In genomic region chr4:153530996-153531375, GRCh38 we compare ENCODE assay signal across 10 cellular contexts.
DNase-seq lines count a peak whose midpoint lies in the region; ATAC-seq and TF ChIP-seq lines count a peak whose summit lies in the region.
"Had no signal": no experiment of that assay in that cellular context is flagged by ENCODE, and none has a peak within 500 bp of the region (broad histone marks: within the 10 kb centered on the region; RNA-seq: fewer than 3 reads in every experiment).

No MANE protein-coding gene starts in this region.

- peak overlapping the region in 2 of 3 donors; percentile 92 to 97 for H3K27ac Mint-ChIP-seq in IgD-negative memory B cell
- peak overlapping the region; percentile 81 for H3K27ac Mint-ChIP-seq in central memory CD8-positive, alpha-beta T cell (ENCODE audit: low read depth)
- H3K27ac Mint-ChIP-seq in natural killer cell treated with Interleukin-12 subunit alpha and Interleukin-12 subunit beta and Interleukin-15 and Interleukin-18, amount 100 ng/mL, for 72 hours: peak overlapping the region; percentile 76 to 92

- TF ChIP-seq CTCF in GM10248 (IDR thresholded peaks at IDR 0.05; ENCODE audit: control extremely low read depth, extremely low read depth, low read depth, missing control alignments): no peak

- CTCF ChIA-PET in GM10248 (lab: Yijun Ruan, JAX): interaction anchor here (0.7 to 5.5 kb wide), 10 partner anchors 12 to 187 kb away, joined by 3 to 33 read pairs (median 6); partner anchors contain the start of gene TMEM131L

- peaks cover 67 to 79% (median 67%) of the 10 kb centered on the region in 3 donors for H3K4me1 Mint-ChIP-seq in IgD-negative memory B cell
- H3K4me1 Mint-ChIP-seq in central memory CD8-positive, alpha-beta T cell: peaks cover 81% of the 10 kb centered on the region
- peaks cover 79 to 82% of the 10 kb centered on the region in 2 donors for H3K4me1 Mint-ChIP-seq in natural killer cell treated with Interleukin-12 subunit alpha and Interleukin-12 subunit beta and Interleukin-15 and Interleukin-18, amount 100 ng/mL, for 72 hours (ENCODE audit: low read depth in 2 of 2)

- POLR2A ChIA-PET in GM10248 (lab: Yijun Ruan, JAX): interaction anchor here (1.2 kb wide), 1 partner anchor 33 kb away, joined by 3 read pairs; no protein-coding TSS in a partner anchor

- no peaks in the 10 kb centered on the region for H3K27me3 Mint-ChIP-seq in IgD-negative memory B cell
- no peaks in the 10 kb centered on the region for H3K27me3 Mint-ChIP-seq in central memory CD8-positive, alpha-beta T cell
- no peaks in the 10 kb centered on the region for H3K27me3 Mint-ChIP-seq in natural killer cell treated with Interleukin-12 subunit alpha and Interleukin-12 subunit beta and Interleukin-15 and Interleukin-18, amount 100 ng/mL, for 72 hours

- peak; percentile 38 for DNase-seq in DMS 273 (lab: John Stamatoyannopoulos, UW; ENCODE audit: unreplicated experiment)
- no peak for DNase-seq in DMS 273 treated with DMSO at 0.1 percent for 48 hours (lab: John Stamatoyannopoulos, UW)
- DNase-seq in central memory CD8-positive, alpha-beta T cell (ENCODE audit: low spot score in 2 of 2): no peak
- no peak for DNase-seq in natural killer cell treated with Interleukin-12 subunit alpha and Interleukin-12 subunit beta and Interleukin-15 and Interleukin-18, amount 100 ng/mL, for 72 hours (ENCODE audit: low spot score)
- no peak for DNase-seq in hepatic stellate cell (ENCODE audit: low spot score)
- DNase-seq in GM10248 (ENCODE audit: extremely low spot score): no peak
- DNase-seq in T-helper 9 cell: no peak
- DNase-seq: 8988T, NCI-H1436 had no signal

- no peaks in the 10 kb centered on the region for H3K9me3 Mint-ChIP-seq in IgD-negative memory B cell
- H3K9me3 Mint-ChIP-seq in central memory CD8-positive, alpha-beta T cell: no peaks in the 10 kb centered on the region
- H3K9me3 Mint-ChIP-seq in natural killer cell treated with Interleukin-12 subunit alpha and Interleukin-12 subunit beta and Interleukin-15 and Interleukin-18, amount 100 ng/mL, for 72 hours: no peaks in the 10 kb centered on the region

- H3K36me3 Mint-ChIP-seq in IgD-negative memory B cell: peaks cover 7% of the 10 kb centered on the region
- H3K36me3 Mint-ChIP-seq in central memory CD8-positive, alpha-beta T cell (ENCODE audit: insufficient read depth): peaks cover 12% of the 10 kb centered on the region
- H3K36me3 Mint-ChIP-seq in natural killer cell treated with Interleukin-12 subunit alpha and Interleukin-12 subunit beta and Interleukin-15 and Interleukin-18, amount 100 ng/mL, for 72 hours: no peaks in the 10 kb centered on the region

- ATAC-seq in central memory CD8-positive, alpha-beta T cell (replicated peaks; ENCODE audit: extremely low read depth, poor library complexity, severe bottlenecking): no peak
- no peak for ATAC-seq in natural killer cell treated with Interleukin-12 subunit alpha and Interleukin-12 subunit beta and Interleukin-15 and Interleukin-18, amount 100 ng/mL, for 72 hours

- peak overlapping the region in 2 of 4 donors; percentile 67 to 91 for H3K4me3 Mint-ChIP-seq in IgD-negative memory B cell
- H3K4me3 Mint-ChIP-seq in central memory CD8-positive, alpha-beta T cell: peak overlapping the region; percentile 75
- H3K4me3 Mint-ChIP-seq in natural killer cell treated with Interleukin-12 subunit alpha and Interleukin-12 subunit beta and Interleukin-15 and Interleukin-18, amount 100 ng/mL, for 72 hours: peak overlapping the region; percentile 66
